14 cellular contexts compared by ENCODE assay signal in the genomic region with DNA sequence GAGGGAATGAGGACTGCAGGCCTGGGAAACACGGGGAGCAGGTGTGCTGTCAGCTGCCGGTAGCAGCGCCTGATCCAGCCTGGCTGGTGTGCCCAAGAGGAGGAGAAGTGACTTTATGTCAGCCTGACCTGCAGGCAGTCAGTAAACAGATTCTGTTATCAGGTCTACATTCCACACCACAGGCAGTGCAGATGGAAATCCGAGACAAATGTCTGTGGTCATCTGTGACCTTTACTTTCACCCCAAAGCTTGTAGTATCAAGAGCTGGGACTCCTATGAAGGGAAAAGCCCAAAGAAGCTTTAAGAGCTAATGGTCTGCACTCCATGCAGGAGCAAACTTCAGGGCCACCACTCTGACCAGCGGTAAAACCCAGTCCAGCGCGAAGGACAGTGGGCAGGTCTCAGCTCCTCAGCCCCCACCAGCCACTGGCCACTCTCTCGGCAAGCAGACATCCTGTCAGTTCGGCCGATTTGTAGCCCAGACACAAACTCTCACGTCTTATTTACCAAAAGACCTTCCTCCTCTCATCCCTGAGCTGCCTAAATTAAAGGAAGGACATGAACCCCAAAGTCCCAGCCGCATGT. TPM values are rescaled to one million over a fixed set of nuclear protein-coding genes. Genes with fewer than 3 reads are reported as not detected.
A peak's percentile ranks its signal among the peaks of the same experiment; 100 is the strongest.
DNase-seq lines count a peak whose midpoint lies in the region; ATAC-seq lines count a peak whose summit lies in the region.
"Had no signal": no experiment of that assay in that cellular context is flagged by ENCODE, and none has a peak within 500 bp of the region (broad histone marks: within the 10 kb centered on the region; RNA-seq: fewer than 3 reads in every experiment).

No MANE protein-coding gene starts in this region.

- H3K9me3 ChIP-seq in BLaER1, result no peaks in the 10 kb centered on the region
- H3K9me3 ChIP-seq: breast epithelium had no signal

- H3K9me3 Mint-ChIP-seq in central memory CD8-positive, alpha-beta T cell, result no peaks in the 10 kb centered on the region

- DNase-seq in LHCN-M2 (ENCODE audit: low read depth) (peak; percentile 70), myocyte (ENCODE audit: low read depth) (peak; percentile 70), hippocampal formation (lab: John Stamatoyannopoulos, UW) (no peak), posterior vena cava (ENCODE audit: low spot score) (no peak), 8988T (no peak)
- DNase-seq in central memory CD8-positive, alpha-beta T cell (ENCODE audit: low spot score in 2 of 2), result no peak
- DNase-seq: activated CD8-positive, alpha-beta memory T cell treated with anti-CD3 and anti-CD28 coated beads, Interleukin-2, amount 50 U/mL, for 48 hours; NCI-H1092 treated with DMSO at 0.1 percent for 48 hours; T-helper 9 cell had no signal

- no peak for ATAC-seq in central memory CD8-positive, alpha-beta T cell (replicated peaks; ENCODE audit: extremely low read depth, poor library complexity, severe bottlenecking)
- no peak for ATAC-seq in GM18909 (IDR thresholded peaks at IDR 0.05; ENCODE audit: poor library complexity, unreplicated experiment)

- no peak overlapping the region for H3K4me3 ChIP-seq in BLaER1
- H3K4me3 ChIP-seq: breast epithelium had no signal

- H3K27ac ChIP-seq in BLaER1, result peak overlapping the region; percentile 72; the same call in 1 of the 2 replicates

- peak overlapping the region; percentile 98; the same call in 1 of the 2 replicates for H3K4me2 ChIP-seq in BLaER1

- no peaks in the 10 kb centered on the region for H3K27me3 Mint-ChIP-seq in central memory CD8-positive, alpha-beta T cell

- H3K36me3 Mint-ChIP-seq in central memory CD8-positive, alpha-beta T cell (ENCODE audit: insufficient read depth), result peaks cover 5% of the 10 kb centered on the region

- H3K27me3 ChIP-seq in BLaER1, result no peaks in the 10 kb centered on the region
- H3K27me3 ChIP-seq: breast epithelium had no signal

- peaks cover 81% of the 10 kb centered on the region for H3K4me1 ChIP-seq in BLaER1
- H3K4me1 ChIP-seq: breast epithelium had no signal

- H3K4me1 Mint-ChIP-seq in central memory CD8-positive, alpha-beta T cell, result peaks cover 70% of the 10 kb centered on the region

- H3K9ac ChIP-seq in BLaER1, result peak overlapping the region; percentile 53; the same call in 1 of the 2 replicates

- intact Hi-C loops in posterior vena cava (cut with DNase I), result no loop called here

- peak overlapping the region; percentile 79 for H3K27ac Mint-ChIP-seq in central memory CD8-positive, alpha-beta T cell (ENCODE audit: low read depth)

- no peak overlapping the region for H3K4me3 Mint-ChIP-seq in central memory CD8-positive, alpha-beta T cell

- H3K36me3 ChIP-seq in BLaER1, result peaks cover 55% of the 10 kb centered on the region
- H3K36me3 ChIP-seq: breast epithelium had no signal

- H4K20me1 ChIP-seq in BLaER1, result peaks cover 100% of the 10 kb centered on the region

RNA-seq across cellular contexts. Expression of a gene that starts 7.7 kb away (rescaled TPM):
- total RNA-seq in LHCN-M2 (2014; rRNA removed) (9.3 and 10.8 TPM in 2 replicates), myocyte (7.3 and 8.3 TPM in 2 replicates), posterior vena cava (10 to 100 TPM; 33.0 to 36.4 TPM)
- 25.1 TPM for polyA plus RNA-seq in LHCN-M2 (2012)
- 23.7 TPM for polyA plus RNA-seq in myocyte (2012)

RNA-seq across cellular contexts. Expression of a gene that starts 31.9 kb away (rescaled TPM):
- 0.13 TPM in 1 of 2 replicates, not detected in the other for total RNA-seq in LHCN-M2 (2014; rRNA removed)
- polyA plus RNA-seq in LHCN-M2 (2012), result not detected
- total RNA-seq in myocyte, result not detected in 2 replicates
- polyA plus RNA-seq in myocyte (2012), result not detected
- total RNA-seq in posterior vena cava, result not detected
- total RNA-seq: breast epithelium, fibroblast of lung, renal cortical epithelial cell had no signal
- polyA plus RNA-seq: fibroblast of lung had no signal

RNA-seq across cellular contexts. Expression of a gene that starts 32.1 kb away (rescaled TPM):
- total RNA-seq in LHCN-M2 (2014; rRNA removed) (2.4 and 3.8 TPM in 2 replicates), myocyte (4.9 TPM in 2 replicates), posterior vena cava (1 to 10 TPM; 4.2 to 4.6 TPM)
- 2.4 TPM for polyA plus RNA-seq in LHCN-M2 (2012)
- 4.7 TPM for polyA plus RNA-seq in myocyte (2012)

Comparison
In these comparisons a context has a peak if more than half of its experiments do, and no peak if none do; other contexts are left out.
1. DNase-seq: peak in LHCN-M2 (single experiment) and myocyte (single experiment); none in central memory CD8-positive, alpha-beta T cell (0 of 2), hippocampal formation (0 of 2), posterior vena cava (single experiment) and 8988T (single experiment).